ENCODE assay signal across 8 cellular contexts in the genomic region with DNA sequence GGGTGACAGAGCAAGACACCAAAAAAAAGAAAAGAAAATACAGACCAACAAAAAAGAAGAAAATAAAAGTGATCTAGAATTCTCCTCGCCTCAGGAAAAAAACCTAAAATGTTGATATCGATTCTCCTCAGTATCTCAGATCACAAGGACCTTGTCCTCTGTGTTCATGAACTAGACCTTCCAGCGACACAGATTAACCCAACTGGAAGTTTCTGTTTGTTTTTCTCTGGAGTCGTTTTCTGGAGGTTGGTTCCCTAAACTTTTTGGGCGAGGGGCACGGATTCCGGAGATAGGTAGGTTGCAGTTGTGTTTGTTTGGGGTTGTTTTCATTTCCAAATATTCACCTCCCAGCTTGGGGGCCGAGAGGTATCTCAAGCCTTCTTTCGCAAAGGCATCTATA. TPM values are rescaled to one million over a fixed set of nuclear protein-coding genes. Genes with fewer than 3 reads are reported as not detected.
DNase-seq lines count a peak whose midpoint lies in the region; TF ChIP-seq lines count a peak whose summit lies in the region.

No MANE protein-coding gene starts in this region.

- 50% methylated on average over 7 of the region's 9 CpGs for WGBS in HUES64

- no peak overlapping the region for H3K9ac ChIP-seq in HUES64 (ENCODE audit: low read depth, low read length)
- peak overlapping the region; percentile 51 for H3K9ac ChIP-seq in neural cell (ENCODE audit: low read length)

- H2AFZ ChIP-seq in neural cell (ENCODE audit: low read depth, low read length), result peak overlapping the region; percentile 41

- no peak overlapping the region for H3K27ac ChIP-seq in HUES64 (ENCODE audit: low read depth, low read length)
- peak overlapping the region; percentile 68 for H3K27ac ChIP-seq in neural cell (ENCODE audit: low read length)

- H3K4me2 ChIP-seq in neural cell (ENCODE audit: low read length), result peak overlapping the region; percentile 90

- TF ChIP-seq CTCF in AG10803 (conservative IDR thresholded peaks at IDR 0.05; ENCODE audit: low read length) (no peak), neural cell (IDR thresholded peaks at IDR 0.05; ENCODE audit: poor library complexity, severe bottlenecking) (no peak)

- H3K36me3 Mint-ChIP-seq in dendritic cell treated with granulocyte-macrophage colony-stimulating factor and Interleukin-4, amounts not matched to agents 40 ng/mL and 50 ng/mL, for 4 days (ENCODE audit: low read depth), result peaks cover 20% of the 10 kb centered on the region

- H3K27ac Mint-ChIP-seq in dendritic cell treated with granulocyte-macrophage colony-stimulating factor and Interleukin-4, amounts not matched to agents 40 ng/mL and 50 ng/mL, for 4 days, result peak overlapping the region; percentile 85

- no peaks in the 10 kb centered on the region for H3F3A ChIP-seq in neural cell (ENCODE audit: insufficient read depth, low read length, poor library complexity, severe bottlenecking)

- peak overlapping the region; percentile 92 for H3K4me3 Mint-ChIP-seq in dendritic cell treated with granulocyte-macrophage colony-stimulating factor and Interleukin-4, amounts not matched to agents 40 ng/mL and 50 ng/mL, for 4 days

- H3K36me3 ChIP-seq in HUES64 (ENCODE audit: insufficient read depth, low read length), result peaks cover 33% of the 10 kb centered on the region
- no peaks in the 10 kb centered on the region for H3K36me3 ChIP-seq in neural cell (ENCODE audit: insufficient read depth, low read length)

- no peaks in the 10 kb centered on the region for H3K9me2 ChIP-seq in neural cell (ENCODE audit: insufficient read depth, low read length)

- H3K9me3 ChIP-seq in HUES64 (ENCODE audit: insufficient read depth, low read depth, low read length) (no peaks in the 10 kb centered on the region), neural cell (ENCODE audit: low read length) (no peaks in the 10 kb centered on the region)

- peaks cover 15% of the 10 kb centered on the region for H3K79me2 ChIP-seq in neural cell (replicated peaks; ENCODE audit: insufficient read depth, low read length)

- H3K27me3 Mint-ChIP-seq in dendritic cell treated with granulocyte-macrophage colony-stimulating factor and Interleukin-4, amounts not matched to agents 40 ng/mL and 50 ng/mL, for 4 days, result peaks cover 10% of the 10 kb centered on the region

- DNase-seq in AG10803 (ENCODE audit: low read depth) (no peak), dermis blood vessel endothelial cell (no peak), DMS153 treated with DMSO at 0.1 percent for 48 hours (lab: John Stamatoyannopoulos, UW; ENCODE audit: unreplicated experiment) (no peak), cerebellar cortex (ENCODE audit: low spot score) (no peak), NCI-H2171 (lab: John Stamatoyannopoulos, UW) (no peak)

- peaks cover 4% of the 10 kb centered on the region; the same call in 1 of the 2 replicates for H3K4me1 ChIP-seq in HUES64 (ENCODE audit: insufficient read depth, low read length)

- TF ChIP-seq RAD21 in neural cell (conservative IDR thresholded peaks at IDR 0.05), result no peak

- no peaks in the 10 kb centered on the region for H3K9me3 Mint-ChIP-seq in dendritic cell treated with granulocyte-macrophage colony-stimulating factor and Interleukin-4, amounts not matched to agents 40 ng/mL and 50 ng/mL, for 4 days

- peaks cover 12% of the 10 kb centered on the region for H3K4me1 Mint-ChIP-seq in dendritic cell treated with granulocyte-macrophage colony-stimulating factor and Interleukin-4, amounts not matched to agents 40 ng/mL and 50 ng/mL, for 4 days (ENCODE audit: low read depth)

- H3K27me3 ChIP-seq in HUES64 (ENCODE audit: insufficient read depth, low read length), result no peaks in the 10 kb centered on the region
- H3K27me3 ChIP-seq in neural cell (ENCODE audit: insufficient read depth, low read depth, low read length), result no peaks in the 10 kb centered on the region

- intact Hi-C loops in dendritic cell treated with granulocyte-macrophage colony-stimulating factor and Interleukin-4, amounts not matched to agents 40 ng/mL and 50 ng/mL, for 4 days (cut with micrococcal nuclease), result loop anchor here (1.0 to 5.0 kb wide), 2 partner anchors 45 to 121 kb away; a partner anchor contains a TSS

- no peak for TF ChIP-seq EP300 in neural cell (conservative IDR thresholded peaks at IDR 0.05; ENCODE audit: poor library complexity, severe bottlenecking)

- H4K20me1 ChIP-seq in neural cell (ENCODE audit: insufficient read depth), result no peaks in the 10 kb centered on the region

- H3K4me3 ChIP-seq in AG10803 (ENCODE audit: low read length) (peak overlapping the region; percentile 95), HUES64 (ENCODE audit: low read length) (peak overlapping the region; percentile 81), neural cell (ENCODE audit: low read length) (peak overlapping the region; percentile 96)

TF ChIP-seq in neural cell, 6 proteins besides CTCF, POLR2A, EP300 and RAD21:
- TF ChIP-seq, protein P1, sequence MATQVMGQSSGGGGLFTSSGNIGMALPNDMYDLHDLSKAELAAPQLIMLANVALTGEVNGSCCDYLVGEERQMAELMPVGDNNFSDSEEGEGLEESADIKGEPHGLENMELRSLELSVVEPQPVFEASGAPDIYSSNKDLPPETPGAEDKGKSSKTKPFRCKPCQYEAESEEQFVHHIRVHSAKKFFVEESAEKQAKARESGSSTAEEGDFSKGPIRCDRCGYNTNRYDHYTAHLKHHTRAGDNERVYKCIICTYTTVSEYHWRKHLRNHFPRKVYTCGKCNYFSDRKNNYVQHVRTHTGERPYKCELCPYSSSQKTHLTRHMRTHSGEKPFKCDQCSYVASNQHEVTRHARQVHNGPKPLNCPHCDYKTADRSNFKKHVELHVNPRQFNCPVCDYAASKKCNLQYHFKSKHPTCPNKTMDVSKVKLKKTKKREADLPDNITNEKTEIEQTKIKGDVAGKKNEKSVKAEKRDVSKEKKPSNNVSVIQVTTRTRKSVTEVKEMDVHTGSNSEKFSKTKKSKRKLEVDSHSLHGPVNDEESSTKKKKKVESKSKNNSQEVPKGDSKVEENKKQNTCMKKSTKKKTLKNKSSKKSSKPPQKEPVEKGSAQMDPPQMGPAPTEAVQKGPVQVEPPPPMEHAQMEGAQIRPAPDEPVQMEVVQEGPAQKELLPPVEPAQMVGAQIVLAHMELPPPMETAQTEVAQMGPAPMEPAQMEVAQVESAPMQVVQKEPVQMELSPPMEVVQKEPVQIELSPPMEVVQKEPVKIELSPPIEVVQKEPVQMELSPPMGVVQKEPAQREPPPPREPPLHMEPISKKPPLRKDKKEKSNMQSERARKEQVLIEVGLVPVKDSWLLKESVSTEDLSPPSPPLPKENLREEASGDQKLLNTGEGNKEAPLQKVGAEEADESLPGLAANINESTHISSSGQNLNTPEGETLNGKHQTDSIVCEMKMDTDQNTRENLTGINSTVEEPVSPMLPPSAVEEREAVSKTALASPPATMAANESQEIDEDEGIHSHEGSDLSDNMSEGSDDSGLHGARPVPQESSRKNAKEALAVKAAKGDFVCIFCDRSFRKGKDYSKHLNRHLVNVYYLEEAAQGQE (IDR thresholded peaks at IDR 0.05; ENCODE audit: borderline replicate concordance), result no peak
- TF ChIP-seq MXI1 (conservative IDR thresholded peaks at IDR 0.05; ENCODE audit: poor library complexity, severe bottlenecking), result no peak
- no peak for TF ChIP-seq EZH2 (IDR thresholded peaks at IDR 0.05; ENCODE audit: borderline replicate concordance, insufficient read depth, low read length, poor library complexity, severe bottlenecking)
- no peak for TF ChIP-seq SMC3 (conservative IDR thresholded peaks at IDR 0.05; ENCODE audit: poor library complexity)
- no peak for TF ChIP-seq TAF1 (IDR thresholded peaks at IDR 0.05; ENCODE audit: low read depth)
- no peak for TF ChIP-seq POLR2AphosphoS5 (IDR thresholded peaks at IDR 0.05)
TF ChIP-seq in neural cell: peak in this region for 0.

RNA-seq across cellular contexts. Expression of a gene that starts 0.6 kb away (rescaled TPM):
- polyA plus RNA-seq in HUES64 (2013, experiment 1 of 2), result 48.6 TPM
- polyA plus RNA-seq in HUES64 (2013, experiment 2 of 2), result 39.4 TPM
- polyA plus RNA-seq in neural cell, result 36.5 and 39.4 TPM in 2 replicates
- polyA minus RNA-seq in neural cell, result 18.3 and 19.1 TPM in 2 replicates
- 14.8 and 26.3 TPM in 2 replicates for total RNA-seq in dermis blood vessel endothelial cell

RNA-seq across cellular contexts. Expression of a gene that starts 45.0 kb away (rescaled TPM):
- polyA plus RNA-seq in HUES64 (2013, experiment 1 of 2), result 38.8 TPM
- 44.1 TPM for polyA plus RNA-seq in HUES64 (2013, experiment 2 of 2)
- 155 and 165 TPM in 2 replicates for polyA plus RNA-seq in neural cell
- polyA minus RNA-seq in neural cell, result 225 and 235 TPM in 2 replicates
- 99.0 and 102 TPM in 2 replicates for total RNA-seq in dermis blood vessel endothelial cell

RNA-seq across cellular contexts. Expression of a gene that starts 47.2 kb away (rescaled TPM):
- polyA plus RNA-seq in HUES64 (2013, experiment 1 of 2), result 0.40 TPM
- 0.44 TPM for polyA plus RNA-seq in HUES64 (2013, experiment 2 of 2)
- 3.0 and 3.4 TPM in 2 replicates for polyA plus RNA-seq in neural cell
- 11.9 and 19.4 TPM in 2 replicates for polyA minus RNA-seq in neural cell
- total RNA-seq in dermis blood vessel endothelial cell, result under 0.01 and 0.60 TPM in 2 replicates
